Comparison of ENCODE assay signal across 9 cellular contexts in the genomic region with DNA sequence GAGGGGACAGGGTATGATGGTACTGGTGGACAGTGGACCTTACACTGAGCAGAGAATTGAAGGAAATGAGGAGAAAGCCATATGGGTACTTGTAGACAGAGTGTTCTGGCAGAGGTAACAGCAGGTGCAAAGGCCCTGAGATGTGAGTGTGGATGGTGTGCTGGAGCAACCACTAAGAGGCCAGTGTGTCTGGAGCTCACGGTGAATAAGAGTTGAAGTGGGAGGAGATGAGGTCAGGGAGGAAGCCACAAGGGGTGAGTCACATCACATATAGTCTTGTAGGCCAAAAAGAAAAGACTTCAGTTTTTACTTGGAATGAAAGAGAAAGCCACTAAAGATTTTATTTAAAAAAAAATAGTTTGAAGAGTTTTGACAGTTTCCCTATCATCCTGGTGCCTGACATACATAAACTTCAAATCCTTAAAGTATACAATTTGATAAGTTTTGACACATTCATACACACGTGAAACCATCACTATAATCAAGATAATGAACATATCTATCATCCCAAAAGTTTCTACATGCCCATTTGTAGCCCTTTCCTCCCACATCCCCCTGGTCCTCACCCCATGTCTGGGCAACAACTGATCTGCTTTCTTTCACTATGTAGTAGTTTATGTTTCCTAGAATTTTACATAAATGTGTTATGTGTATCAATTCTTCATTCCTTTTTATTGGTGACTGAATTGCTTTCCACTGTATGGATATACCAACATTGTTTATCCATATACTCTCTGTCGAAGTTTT.
DNase-seq lines count a peak whose midpoint lies in the region; ATAC-seq and TF ChIP-seq lines count a peak whose summit lies in the region.
"Had no signal": no experiment of that assay in that cellular context is flagged by ENCODE, and none has a peak within 500 bp of the region (broad histone marks: within the 10 kb centered on the region; RNA-seq: fewer than 3 reads in every experiment).

No MANE protein-coding gene starts in this region.

- H3K36me3 Mint-ChIP-seq in WTC11, result no peaks in the 10 kb centered on the region

- no peaks in the 10 kb centered on the region for H3K4me1 ChIP-seq in SJCRH30

- no peaks in the 10 kb centered on the region for H3K27me3 ChIP-seq in SJCRH30
- H3K27me3 ChIP-seq: BLaER1 treated with 17β-estradiol and CSF1 and Interleukin-3, amounts not matched to agents 10 nM and 100 nM had no signal

- DNase-seq in activated CD4-positive, alpha-beta T cell treated with anti-CD3 and anti-CD28 coated beads for 24 hours (ENCODE audit: low read depth in 2 of 2), result peak; percentile 20 to 31
- DNase-seq in activated CD4-positive, alpha-beta T cell treated with anti-CD3 and anti-CD28 coated beads, Interleukin-2, amount 50 U/mL, for 1 hour, result no peak
- DNase-seq in SJCRH30 (peak; percentile 24 to 36), epithelial cell of proximal tubule (ENCODE audit: low read depth) (peak; percentile 29), WTC11 (ENCODE audit: low spot score) (no peak), HuH-7 (ENCODE audit: low spot score) (no peak)
- peak; percentile 64 for DNase-seq in stimulated activated naive CD8-positive, alpha-beta T cell treated with anti-CD3 and anti-CD28 coated beads, Interleukin-15, Interleukin-2, amounts not matched to agents 100 U/mL and 50 U/mL, for 24 hours

- CTCF ChIA-PET in WTC11 (lab: Charles Lee), result no interaction called here

- H3K9me3 Mint-ChIP-seq in WTC11, result peaks cover 17% of the 10 kb centered on the region

- POLR2A ChIA-PET in WTC11 (lab: Charles Lee), result no interaction called here

- no peaks in the 10 kb centered on the region for H3K9me3 ChIP-seq in SJCRH30 (replicated peaks)

- H3K27me3 Mint-ChIP-seq in WTC11 (ENCODE audit: low read depth), result no peaks in the 10 kb centered on the region

- H3K27ac ChIP-seq in SJCRH30, result no peak overlapping the region
- H3K27ac ChIP-seq: BLaER1 treated with 17β-estradiol and CSF1 and Interleukin-3, amounts not matched to agents 10 nM and 100 nM had no signal

- H3K4me3 Mint-ChIP-seq in WTC11, result no peak overlapping the region

- no peaks in the 10 kb centered on the region for H3K4me1 Mint-ChIP-seq in WTC11

- no peak for TF ChIP-seq CTCF in epithelial cell of proximal tubule (conservative IDR thresholded peaks at IDR 0.05; ENCODE audit: low read depth, low read length)
- no peak for TF ChIP-seq CTCF in WTC11 (IDR thresholded peaks at IDR 0.05)

- peak; percentile 99 for ATAC-seq in HG02938 (IDR thresholded peaks at IDR 0.05; ENCODE audit: unreplicated experiment)
- peak; percentile 100 for ATAC-seq in stimulated activated naive CD8-positive, alpha-beta T cell treated with anti-CD3 and anti-CD28 coated beads, Interleukin-15, Interleukin-2, amounts not matched to agents 100 U/mL and 50 U/mL, for 24 hours
- ATAC-seq in WTC11, result no peak

- H3K27ac Mint-ChIP-seq in WTC11, result no peak overlapping the region

- 0 out of 2 replicates have a peak, but pooled peaks cover 4% of the 10 kb centered on the region for H3K36me3 ChIP-seq in SJCRH30

- no peak overlapping the region for H3K4me3 ChIP-seq in SJCRH30
- no peak overlapping the region for H3K4me3 ChIP-seq in epithelial cell of proximal tubule (ENCODE audit: low read depth, low read length)
- H3K4me3 ChIP-seq: BLaER1 treated with 17β-estradiol and CSF1 and Interleukin-3, amounts not matched to agents 10 nM and 100 nM had no signal

TF ChIP-seq in WTC11, 78 proteins besides CTCF, POLR2A, EP300 and RAD21:
- TF ChIP-seq TP53 (CRISPR knock-in tag; IDR thresholded peaks at IDR 0.05) (no peak), MYBL2 (CRISPR knock-in tag; IDR thresholded peaks at IDR 0.05) (no peak), ATF1 (CRISPR knock-in tag; IDR thresholded peaks at IDR 0.05) (no peak), ETV6 (CRISPR knock-in tag; IDR thresholded peaks at IDR 0.05) (no peak), GRHL2 (CRISPR knock-in tag; IDR thresholded peaks at IDR 0.05; ENCODE audit: insufficient replicate concordance, severe bottlenecking) (no peak)
- TF ChIP-seq, protein P1, sequence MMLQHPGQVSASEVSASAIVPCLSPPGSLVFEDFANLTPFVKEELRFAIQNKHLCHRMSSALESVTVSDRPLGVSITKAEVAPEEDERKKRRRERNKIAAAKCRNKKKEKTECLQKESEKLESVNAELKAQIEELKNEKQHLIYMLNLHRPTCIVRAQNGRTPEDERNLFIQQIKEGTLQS (CRISPR knock-in tag; conservative IDR thresholded peaks at IDR 0.05), result no peak
- TF ChIP-seq, protein P2, sequence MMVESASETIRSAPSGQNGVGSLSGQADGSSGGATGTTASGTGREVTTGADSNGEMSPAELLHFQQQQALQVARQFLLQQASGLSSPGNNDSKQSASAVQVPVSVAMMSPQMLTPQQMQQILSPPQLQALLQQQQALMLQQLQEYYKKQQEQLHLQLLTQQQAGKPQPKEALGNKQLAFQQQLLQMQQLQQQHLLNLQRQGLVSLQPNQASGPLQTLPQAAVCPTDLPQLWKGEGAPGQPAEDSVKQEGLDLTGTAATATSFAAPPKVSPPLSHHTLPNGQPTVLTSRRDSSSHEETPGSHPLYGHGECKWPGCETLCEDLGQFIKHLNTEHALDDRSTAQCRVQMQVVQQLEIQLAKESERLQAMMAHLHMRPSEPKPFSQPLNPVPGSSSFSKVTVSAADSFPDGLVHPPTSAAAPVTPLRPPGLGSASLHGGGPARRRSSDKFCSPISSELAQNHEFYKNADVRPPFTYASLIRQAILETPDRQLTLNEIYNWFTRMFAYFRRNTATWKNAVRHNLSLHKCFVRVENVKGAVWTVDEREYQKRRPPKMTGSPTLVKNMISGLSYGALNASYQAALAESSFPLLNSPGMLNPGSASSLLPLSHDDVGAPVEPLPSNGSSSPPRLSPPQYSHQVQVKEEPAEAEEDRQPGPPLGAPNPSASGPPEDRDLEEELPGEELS (CRISPR knock-in tag; IDR thresholded peaks at IDR 0.05), result no peak
- TF ChIP-seq, protein P3, sequence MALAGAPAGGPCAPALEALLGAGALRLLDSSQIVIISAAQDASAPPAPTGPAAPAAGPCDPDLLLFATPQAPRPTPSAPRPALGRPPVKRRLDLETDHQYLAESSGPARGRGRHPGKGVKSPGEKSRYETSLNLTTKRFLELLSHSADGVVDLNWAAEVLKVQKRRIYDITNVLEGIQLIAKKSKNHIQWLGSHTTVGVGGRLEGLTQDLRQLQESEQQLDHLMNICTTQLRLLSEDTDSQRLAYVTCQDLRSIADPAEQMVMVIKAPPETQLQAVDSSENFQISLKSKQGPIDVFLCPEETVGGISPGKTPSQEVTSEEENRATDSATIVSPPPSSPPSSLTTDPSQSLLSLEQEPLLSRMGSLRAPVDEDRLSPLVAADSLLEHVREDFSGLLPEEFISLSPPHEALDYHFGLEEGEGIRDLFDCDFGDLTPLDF (CRISPR knock-in tag; IDR thresholded peaks at IDR 0.05), result no peak
TF ChIP-seq in WTC11: peak in this region for 0.

Comparison
In these comparisons a context has a peak if more than half of its experiments do, and no peak if none do; other contexts are left out.
1. DNase-seq: peak in activated CD4-positive, alpha-beta T cell treated with anti-CD3 and anti-CD28 coated beads for 24 hours (2 of 2), SJCRH30 (2 of 2), epithelial cell of proximal tubule (single experiment) and stimulated activated naive CD8-positive, alpha-beta T cell treated with anti-CD3 and anti-CD28 coated beads, Interleukin-15, Interleukin-2, amounts not matched to agents 100 U/mL and 50 U/mL, for 24 hours (single experiment); none in activated CD4-positive, alpha-beta T cell treated with anti-CD3 and anti-CD28 coated beads, Interleukin-2, amount 50 U/mL, for 1 hour (single experiment), WTC11 (single experiment) and HuH-7 (single experiment).